In the genomic region with DNA sequence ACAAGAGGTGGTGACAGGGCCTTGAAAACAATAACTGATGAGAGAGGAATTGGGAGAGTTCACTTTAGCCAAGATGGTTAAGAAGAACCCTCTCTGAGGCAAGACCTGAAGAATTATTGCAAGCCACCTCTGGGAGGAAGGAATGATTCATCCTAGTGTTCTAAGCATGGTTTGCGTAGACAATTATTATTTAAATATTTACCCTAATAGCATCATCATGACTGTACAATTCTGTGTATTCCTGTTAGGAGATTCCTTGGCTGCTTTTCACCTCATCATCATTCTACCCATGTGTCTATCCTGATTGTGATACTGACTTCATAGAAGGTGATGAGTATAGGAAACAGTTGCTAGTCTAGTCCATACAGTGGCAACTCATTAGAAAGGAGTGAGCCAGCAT, we compare ENCODE assay signal across 13 cellular contexts.
DNase-seq lines count a peak whose midpoint lies in the region; ATAC-seq, FAIRE-seq and TF ChIP-seq lines count a peak whose summit lies in the region.
"Had no signal": no experiment of that assay in that cellular context is flagged by ENCODE, and none has a peak within 500 bp of the region (broad histone marks: within the 10 kb centered on the region; RNA-seq: fewer than 3 reads in every experiment).

No MANE protein-coding gene starts in this region.

- no peaks in the 10 kb centered on the region for H3K36me3 ChIP-seq in adipocyte (ENCODE audit: control insufficient read depth, insufficient read depth, low read length, severe bottlenecking)
- H3K36me3 ChIP-seq in transverse colon, result no peaks in the 10 kb centered on the region

- H3K9me3 ChIP-seq in adipocyte (ENCODE audit: control insufficient read depth, low read length) (no peaks in the 10 kb centered on the region), transverse colon (no peaks in the 10 kb centered on the region)

- no peak for TF ChIP-seq EP300 in transverse colon (IDR thresholded peaks at IDR 0.05; ENCODE audit: low read depth)

- H3K27me3 ChIP-seq in adipocyte (replicated peaks; ENCODE audit: control insufficient read depth, insufficient read depth, low read length) (no peaks in the 10 kb centered on the region), transverse colon (no peaks in the 10 kb centered on the region)

- ATAC-seq in sciatic nerve, result no peak

- H3K27ac ChIP-seq in transverse colon, result no peak overlapping the region

- TF ChIP-seq POLR2A in H54 (IDR thresholded peaks at IDR 0.05; ENCODE audit: low read depth, low read length) (no peak), transverse colon (IDR thresholded peaks at IDR 0.05) (no peak)

- FAIRE-seq in H54 (lab: Jason Lieb, UNC), result peak; percentile 77

- in situ Hi-C loops in transverse colon (cut with MboI; ENCODE audit: low pct_ligation_motif_present in 1 of 4, low pct_unique_long_range_greater_than_20kb in 1 of 4, low sequenced_read_pairs in 3 of 4), result no loop called here

- no peak overlapping the region for H3K9ac ChIP-seq in adipocyte (ENCODE audit: low read length)

- H3K4me1 ChIP-seq in adipocyte (ENCODE audit: control insufficient read depth, insufficient read depth, low read length) (no peaks in the 10 kb centered on the region), transverse colon (no peaks in the 10 kb centered on the region)

- no peak overlapping the region for H3K4me3 ChIP-seq in adipocyte (ENCODE audit: low read length)
- no peak overlapping the region for H3K4me3 ChIP-seq in transverse colon

- no peak for TF ChIP-seq CTCF in transverse colon (IDR thresholded peaks at IDR 0.05)

- intact Hi-C loops in transverse colon (cut with DNase I; ENCODE audit: low total_unique reads), result no loop called here
- intact Hi-C loops in sciatic nerve (cut with DNase I), result no loop called here

- 87% methylated on average over 1 of the region's 1 CpG; no CpG with 5 or more reads in 1 of the 2 donors for WGBS in transverse colon (ENCODE audit: low coverage in 1 of 2), 2 donors

- DNase-seq in H54 (ENCODE audit: insufficient read length, low spot score) (no peak), adipocyte (ENCODE audit: low read depth) (peak; percentile 50), fibroblast of the conjunctiva (ENCODE audit: low read depth) (peak; percentile 93), stromal cell of bone marrow (ENCODE audit: low read depth) (peak; percentile 79), transverse colon (no peak), sciatic nerve (ENCODE audit: low spot score) (no peak), NCI-H1105 treated with DMSO at 0.1 percent for 48 hours (lab: John Stamatoyannopoulos, UW) (no peak), NCI-H2227 treated with DMSO at 0.1 percent for 48 hours (lab: John Stamatoyannopoulos, UW) (no peak)
- DNase-seq: activated CD4-positive, alpha-beta T cell treated with anti-CD3 and anti-CD28 coated beads, Interleukin-2, amount 50 U/mL, for 1 hour; activated naive CD4-positive, alpha-beta T cell; DND-41; midbrain; NCI-H748 treated with DMSO at 0.1 percent for 48 hours had no signal

Comparison
In these comparisons a context has a peak if more than half of its experiments do, and no peak if none do; other contexts are left out.
1. DNase-seq: peak in adipocyte (single experiment), fibroblast of the conjunctiva (single experiment) and stromal cell of bone marrow (single experiment); none in H54 (single experiment), transverse colon (single experiment), sciatic nerve (single experiment), NCI-H1105 treated with DMSO at 0.1 percent for 48 hours (single experiment) and NCI-H2227 treated with DMSO at 0.1 percent for 48 hours (single experiment).